In the genomic region with DNA sequence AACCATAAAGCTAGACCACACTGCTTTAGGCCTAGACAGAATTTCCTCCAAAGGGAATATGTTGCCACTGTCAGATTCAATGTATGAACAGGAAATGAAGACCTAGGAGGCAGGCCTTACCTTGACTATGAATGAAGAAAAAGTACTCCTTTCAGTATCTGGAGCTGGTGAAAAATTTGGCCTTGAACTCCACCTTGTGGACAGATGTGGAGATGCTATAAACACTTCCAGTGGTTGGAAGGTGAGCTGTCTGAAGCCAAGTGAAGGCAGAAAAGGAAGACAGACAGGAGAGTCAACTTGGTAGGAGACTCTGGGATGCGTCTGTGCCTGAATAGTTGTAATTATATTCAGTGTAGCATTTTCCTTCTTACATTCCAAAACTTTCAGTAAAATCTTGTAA, we compare ENCODE assay signal across 8 cellular contexts. TPM values are rescaled to one million over a fixed set of nuclear protein-coding genes. Genes with fewer than 3 reads are reported as not detected.
A peak's percentile ranks its signal among the peaks of the same experiment; 100 is the strongest.
DNase-seq lines count a peak whose midpoint lies in the region; ATAC-seq and FAIRE-seq lines count a peak whose summit lies in the region.
"Had no signal": no experiment of that assay in that cellular context is flagged by ENCODE, and none has a peak within 500 bp of the region (broad histone marks: within the 10 kb centered on the region; RNA-seq: fewer than 3 reads in every experiment).

No MANE protein-coding gene starts in this region.

- no peak overlapping the region for H3K4me3 ChIP-seq in small intestine (ENCODE audit: low read depth in 1 of 2, low read length in 2 of 2)

- no peaks in the 10 kb centered on the region for H3K27me3 ChIP-seq in small intestine (ENCODE audit: control insufficient read depth in 2 of 2, insufficient read depth in 2 of 2, low read length in 2 of 2)

- intact Hi-C loops in left cardiac atrium (cut with DNase I): loop anchor here in 1 of 2 donors (1.0 to 5.0 kb wide), 2 partner anchors 161 to 175 kb away; no protein-coding TSS in a partner anchor

- no peak overlapping the region for H3K27ac ChIP-seq in small intestine (ENCODE audit: low read depth in 1 of 2, low read length in 1 of 2)
- H3K27ac ChIP-seq: epithelial cell of prostate had no signal

- no peaks in the 10 kb centered on the region for H3K9me3 ChIP-seq in small intestine (ENCODE audit: control insufficient read depth, low read depth)

- DNase-seq in ELR (ENCODE audit: low read depth): peak; percentile 47
- DNase-seq in NCI-H774 (lab: John Stamatoyannopoulos, UW): peak; percentile 32
- DNase-seq in activated gamma-delta T cell treated with anti-CD3 and anti-CD28 coated beads, Interleukin-2, amount 50 U/mL, for 16 hours (ENCODE audit: low read depth): peak; percentile 23
- DNase-seq in left cardiac atrium: no peak
- DNase-seq in small intestine: peak; percentile 37

- ATAC-seq in GM19452 (IDR thresholded peaks at IDR 0.05; ENCODE audit: unreplicated experiment) (peak; percentile 90), HG03439 (IDR thresholded peaks at IDR 0.05; ENCODE audit: unreplicated experiment) (peak; percentile 90), left cardiac atrium (peak; percentile 46 to 68)

- FAIRE-seq in small intestine (lab: Jason Lieb, UNC): no peak

- H3K36me3 ChIP-seq in small intestine (ENCODE audit: control insufficient read depth in 2 of 2, insufficient read depth in 2 of 2, low read length in 2 of 2): peaks cover 0 to 2% of the 10 kb centered on the region in 2 donors

- no peaks in the 10 kb centered on the region for H3K4me1 ChIP-seq in small intestine (ENCODE audit: control insufficient read depth in 2 of 2, insufficient read depth in 1 of 2, low read depth in 1 of 2, low read length in 1 of 2)

- WGBS in small intestine, 3 donors: 47 to 82% (median 67%) methylated on average over 1 of the region's 1 CpG

RNA-seq across cellular contexts. Expression of a gene that starts 17.2 kb away (rescaled TPM):
- 1 to 10 TPM; 5.0 to 6.6 TPM for total RNA-seq in left cardiac atrium
- 1 to 10 TPM in 2 of 3 donors, under 1 TPM in 1; 0.89 to 3.7 (median 3.2) TPM for polyA plus RNA-seq in small intestine
